35 cellular contexts compared by ENCODE assay signal in genomic region chr12:14597480-14597879, GRCh38. TPM values are rescaled to one million over a fixed set of nuclear protein-coding genes. Genes with fewer than 3 reads are reported as not detected.
"Had no signal": no experiment of that assay in that cellular context is flagged by ENCODE, and none has a peak within 500 bp of the region (broad histone marks: within the 10 kb centered on the region; RNA-seq: fewer than 3 reads in every experiment).

No MANE protein-coding gene starts in this region.

- DNase-seq: Karpas-422, Kasumi-1, MG63, MM.1S, MV-4-11, NCI-H1048, NCI-H1092, NCI-H1092 treated with DMSO at 0.1 percent for 48 hours, NCI-H1105, NCI-H1105 treated with DMSO at 0.1 percent for 48 hours, NCI-H1417, NCI-H1417 treated with DMSO at 0.1 percent for 48 hours, NCI-H1436, NCI-H1436 treated with DMSO at 0.1 percent for 48 hours, NCI-H146, NCI-H1694, NCI-H1694 treated with DMSO at 0.1 percent for 48 hours, NCI-H187, NCI-H187 treated with DMSO at 0.1 percent for 48 hours, NCI-H1930, NCI-H2029, NCI-H2029 treated with DMSO at 0.1 percent for 48 hours, NCI-H2081, NCI-H2081 treated with DMSO at 0.1 percent for 48 hours, NCI-H2107, NCI-H2171, NCI-H2171 treated with DMSO at 0.1 percent for 48 hours, NCI-H2227 treated with DMSO at 0.1 percent for 48 hours, NCI-H226, NCI-H345, NCI-H446, NCI-H446 treated with DMSO at 0.1 percent for 48 hours, NCI-H510A, NCI-H510A treated with DMSO at 0.1 percent for 48 hours had no signal

- H3K36me3 ChIP-seq: MG63 had no signal

- H3K4me3 ChIP-seq: MG63 had no signal

- H3K27me3 ChIP-seq: MG63 had no signal

RNA-seq across cellular contexts. Expression of gene PLBD1, which starts 29.8 kb away (rescaled TPM):
- total RNA-seq: MCF 10A had no signal
